ENCODE assay signal across 18 cellular contexts in genomic region chr1:82706741-82707140, GRCh38.
"Had no signal": no experiment of that assay in that cellular context is flagged by ENCODE, and none has a peak within 500 bp of the region (broad histone marks: within the 10 kb centered on the region; RNA-seq: fewer than 3 reads in every experiment).

No MANE protein-coding gene starts in this region.

- DNase-seq: activated CD4-positive, alpha-beta T cell treated with anti-CD3 and anti-CD28 coated beads, Interleukin-2, amount 50 U/mL, for 4 hours; activated effector memory CD4-positive, alpha-beta T cell treated with anti-CD3 and anti-CD28 coated beads, Interleukin-2, amount 50 U/mL, for 16 hours; activated T-cell treated with anti-CD3 and anti-CD28 coated beads, Interleukin-2, amount 50 U/mL, for 72 hours; gastrocnemius medialis; head of caudate nucleus; immature natural killer cell; mesenchymal stem cell; natural killer cell; posterior cingulate gyrus; sigmoid colon; spleen; stimulated activated CD8-positive, alpha-beta memory T cell treated with anti-CD3 and anti-CD28 coated beads, Interleukin-4, amount 100 ng/mL, for 48 hours; stimulated activated naive CD4-positive, alpha-beta T cell treated with Interleukin-2 at 50 U/mL for 16 hours; substantia nigra; transverse colon; uterus had no signal

- H3K27me3 ChIP-seq: gastrocnemius medialis, sigmoid colon, spleen, transverse colon, uterus had no signal

- H3K27ac ChIP-seq: gastrocnemius medialis, sigmoid colon, spleen, transverse colon, uterus had no signal

- ATAC-seq: activated naive CD4-positive, alpha-beta T cell treated with anti-CD3 and anti-CD28 coated beads, Interleukin-2, amount 50 U/mL, for 72 hours; activated T-cell treated with anti-CD3 and anti-CD28 coated beads, Interleukin-2, amount 50 U/mL, for 72 hours; esophagus mucosa; gastrocnemius medialis; natural killer cell had no signal

- H3K36me3 ChIP-seq: gastrocnemius medialis, sigmoid colon, spleen, transverse colon, uterus had no signal

- H3K9me3 ChIP-seq: gastrocnemius medialis, sigmoid colon, spleen, transverse colon, uterus had no signal

- H3K4me3 ChIP-seq: gastrocnemius medialis, sigmoid colon, spleen, transverse colon, uterus had no signal

- H3K4me1 ChIP-seq: gastrocnemius medialis, sigmoid colon, spleen, transverse colon, uterus had no signal
